In the genomic region with DNA sequence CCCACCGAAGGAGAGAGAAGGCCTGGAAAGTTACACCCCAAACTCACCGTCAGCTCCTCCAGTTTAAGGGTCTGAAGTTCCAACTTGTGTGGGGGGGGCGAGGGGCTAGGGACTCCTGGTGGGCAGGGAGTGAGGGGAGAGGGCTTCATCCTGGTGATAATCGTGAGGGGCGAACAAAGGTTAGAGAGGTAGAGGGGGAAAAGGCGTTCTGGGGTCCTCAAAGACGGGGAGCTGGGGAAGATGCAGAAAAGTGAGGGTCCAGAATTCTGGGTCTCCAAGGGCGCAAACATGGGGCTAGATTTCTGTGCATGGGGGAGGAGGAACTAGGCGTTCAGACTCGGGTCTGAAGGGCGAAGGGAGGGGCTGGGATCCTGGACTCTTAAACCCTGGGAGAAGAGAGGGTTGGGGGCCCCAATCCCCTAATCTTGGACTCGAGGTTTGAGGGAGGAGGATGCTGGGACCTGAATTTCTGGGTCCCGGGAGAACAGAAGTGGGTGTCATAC, we compare ENCODE assay signal across 8 cellular contexts. TPM values are rescaled to one million over a fixed set of nuclear protein-coding genes. Genes with fewer than 3 reads are reported as not detected.
A peak's percentile ranks its signal among the peaks of the same experiment; 100 is the strongest.
DNase-seq lines count a peak whose midpoint lies in the region; ATAC-seq and TF ChIP-seq lines count a peak whose summit lies in the region.

No MANE protein-coding gene starts in this region.

- intact Hi-C loops in posterior vena cava (cut with DNase I), result loop anchor here in 1 of 2 donors (1.0 kb wide), 1 partner anchor 16 kb away; no protein-coding TSS in a partner anchor

- peaks cover 2% of the 10 kb centered on the region for H3K36me3 Mint-ChIP-seq in progenitor cell of endocrine pancreas (ENCODE audit: insufficient read depth)

- H3K9me3 Mint-ChIP-seq in progenitor cell of endocrine pancreas (ENCODE audit: low read depth), result no peaks in the 10 kb centered on the region

- no peaks in the 10 kb centered on the region for H3K9me3 ChIP-seq in DND-41 (ENCODE audit: insufficient read depth, low read length, severe bottlenecking)
- H3K9me3 ChIP-seq in SJSA1 (replicated peaks), result no peaks in the 10 kb centered on the region
- H3K9me3 ChIP-seq in fibroblast of lung (ENCODE audit: control insufficient read depth, insufficient read depth, low read depth, low read length), result no peaks in the 10 kb centered on the region

- H3K9ac ChIP-seq in DND-41 (ENCODE audit: low read depth, low read length), result peak overlapping the region; percentile 86
- H3K9ac ChIP-seq in fibroblast of lung (ENCODE audit: insufficient read depth, low read length), result peak overlapping the region; percentile 36

- no peaks in the 10 kb centered on the region for H3K27me3 Mint-ChIP-seq in progenitor cell of endocrine pancreas

- DNase-seq in DND-41 (no peak), SJSA1 (ENCODE audit: low read depth in 1 of 2, low spot score in 2 of 2) (no peak), fibroblast of lung (ENCODE audit: low read depth in 2 of 2) (no peak), progenitor cell of endocrine pancreas (ENCODE audit: low spot score, unreplicated experiment) (no peak), posterior vena cava (ENCODE audit: low spot score) (no peak), NCI-H345 treated with DMSO at 0.1 percent for 48 hours (lab: John Stamatoyannopoulos, UW; ENCODE audit: unreplicated experiment) (no peak)

- peaks cover 16% of the 10 kb centered on the region for H3K4me1 Mint-ChIP-seq in progenitor cell of endocrine pancreas (ENCODE audit: low read depth)

- ATAC-seq in DND-41 (ENCODE audit: insufficient read depth, low read depth) (no peak), HG03457 (IDR thresholded peaks at IDR 0.05; ENCODE audit: unreplicated experiment) (no peak), HG03432 (IDR thresholded peaks at IDR 0.05; ENCODE audit: unreplicated experiment) (no peak)

- H3K4me2 ChIP-seq in DND-41 (ENCODE audit: insufficient read depth, low read length), result peak overlapping the region; percentile 83
- H3K4me2 ChIP-seq in fibroblast of lung (ENCODE audit: extremely low read depth, insufficient read depth, low read length), result peak overlapping the region; percentile 94

- H3K4me1 ChIP-seq in DND-41 (ENCODE audit: insufficient read depth, low read length) (peaks cover 23% of the 10 kb centered on the region), SJSA1 (replicated peaks) (peaks cover 15% of the 10 kb centered on the region), fibroblast of lung (ENCODE audit: control insufficient read depth, extremely low read depth, insufficient read depth, low read length) (peaks cover 11% of the 10 kb centered on the region)

- TF ChIP-seq CTCF in DND-41 (IDR thresholded peaks at IDR 0.05; ENCODE audit: borderline replicate concordance, extremely low read depth, low read length, poor library complexity, severe bottlenecking) (no peak), fibroblast of lung (conservative IDR thresholded peaks at IDR 0.05 in 1 of 2, IDR thresholded peaks at IDR 0.05 in 1 of 2; ENCODE audit: low read depth in 1 of 2, low read length in 2 of 2) (no peak), progenitor cell of endocrine pancreas (IDR thresholded peaks at IDR 0.05; ENCODE audit: unreplicated experiment) (no peak)

- H3K79me2 ChIP-seq in DND-41 (ENCODE audit: insufficient read depth, low read length) (peaks cover 14% of the 10 kb centered on the region), fibroblast of lung (ENCODE audit: control insufficient read depth, insufficient read depth, low read length) (no peaks in the 10 kb centered on the region)

- H3K36me3 ChIP-seq in DND-41 (ENCODE audit: insufficient read depth, low read length) (no peaks in the 10 kb centered on the region), SJSA1 (no peaks in the 10 kb centered on the region), fibroblast of lung (ENCODE audit: control insufficient read depth, insufficient read depth, low read length) (no peaks in the 10 kb centered on the region)

- H4K20me1 ChIP-seq in DND-41 (ENCODE audit: insufficient read depth, low read length) (no peaks in the 10 kb centered on the region), fibroblast of lung (ENCODE audit: control insufficient read depth, extremely low read depth, insufficient read depth, low read length) (no peaks in the 10 kb centered on the region)

- H3K27ac ChIP-seq in DND-41 (ENCODE audit: low read length) (peak overlapping the region; percentile 91), SJSA1 (peak overlapping the region; percentile 47), fibroblast of lung (ENCODE audit: insufficient read depth, low read length) (peak overlapping the region; percentile 67)

- peak overlapping the region; percentile 80 for H3K4me3 Mint-ChIP-seq in progenitor cell of endocrine pancreas (ENCODE audit: low read depth)

- H3K4me3 ChIP-seq in DND-41 (ENCODE audit: low read depth in 1 of 2, low read length in 2 of 2) (peak overlapping the region; percentile 59 to 73), SJSA1 (peak overlapping the region; percentile 57), fibroblast of lung (replicated peaks in 1 of 4; ENCODE audit: control extremely low read depth in 1 of 4, insufficient read depth in 1 of 4, low read depth in 3 of 4, low read length in 4 of 4) (peak overlapping the region; percentile 47 to 71 (median 60))

- H2AFZ ChIP-seq in DND-41 (ENCODE audit: low read depth, low read length) (peak overlapping the region; percentile 74), fibroblast of lung (ENCODE audit: low read length) (no peak overlapping the region)

- H3K27me3 ChIP-seq in DND-41 (ENCODE audit: insufficient read depth, low read length, poor library complexity) (no peaks in the 10 kb centered on the region), SJSA1 (replicated peaks) (no peaks in the 10 kb centered on the region), fibroblast of lung (ENCODE audit: control insufficient read depth, insufficient read depth, low read length) (no peaks in the 10 kb centered on the region)

- H3K27ac Mint-ChIP-seq in progenitor cell of endocrine pancreas, result peak overlapping the region; percentile 94

RNA-seq across cellular contexts. Expression of a gene that starts 4.7 kb away (rescaled TPM):
- total RNA-seq in SJSA1 (2014; rRNA removed; shearing (Covaris generic)), result 0.16 TPM in 1 of 2 replicates, not detected in the other
- total RNA-seq in fibroblast of lung, result 0.51 and 0.99 TPM in 2 replicates
- 0.84 and 1.8 TPM in 2 replicates for polyA plus RNA-seq in fibroblast of lung
- 2.9 and 6.0 TPM in 2 replicates for polyA plus RNA-seq in fibroblast of lung (2012)
- 6.6 and 14.4 TPM in 2 replicates for polyA minus RNA-seq in fibroblast of lung (ENCODE audit: low replicate concordance)
- total RNA-seq in progenitor cell of endocrine pancreas, result 2.0 and 2.1 TPM in 2 replicates
- total RNA-seq in posterior vena cava, result 1 to 10 TPM in 1 of 2 donors, under 1 TPM in 1; 0.90 to 1.1 TPM

RNA-seq across cellular contexts. Expression of a gene that starts 19.0 kb away (rescaled TPM):
- not detected in 2 replicates for total RNA-seq in SJSA1 (2014; rRNA removed; shearing (Covaris generic))
- under 0.01 TPM in 1 of 2 replicates, not detected in the other for total RNA-seq in fibroblast of lung
- not detected in 2 replicates for polyA plus RNA-seq in fibroblast of lung
- polyA plus RNA-seq in fibroblast of lung (2012), result 0.15 and 0.30 TPM in 2 replicates
- not detected in 2 replicates for polyA minus RNA-seq in fibroblast of lung (ENCODE audit: low replicate concordance)
- 1.4 and 2.4 TPM in 2 replicates for total RNA-seq in progenitor cell of endocrine pancreas
- not detected for total RNA-seq in posterior vena cava

RNA-seq across cellular contexts. Expression of a gene that starts 25.6 kb away (rescaled TPM):
- 0.21 and 0.53 TPM in 2 replicates for total RNA-seq in SJSA1 (2014; rRNA removed; shearing (Covaris generic))
- total RNA-seq in fibroblast of lung (0.99 and 1.5 TPM in 2 replicates), progenitor cell of endocrine pancreas (1.9 and 2.4 TPM in 2 replicates), posterior vena cava (10 to 100 TPM; 13.8 to 19.2 TPM)
- polyA plus RNA-seq in fibroblast of lung, result 1.2 and 1.6 TPM in 2 replicates
- polyA plus RNA-seq in fibroblast of lung (2012), result 1.3 and 1.5 TPM in 2 replicates
- polyA minus RNA-seq in fibroblast of lung (ENCODE audit: low replicate concordance), result 3.3 and 3.7 TPM in 2 replicates

RNA-seq across cellular contexts. Expression of a gene that starts 31.9 kb away (rescaled TPM):
- not detected in 2 replicates for total RNA-seq in SJSA1 (2014; rRNA removed; shearing (Covaris generic))
- not detected in 2 replicates for total RNA-seq in fibroblast of lung
- not detected in 2 replicates for polyA plus RNA-seq in fibroblast of lung
- not detected in 2 replicates for polyA plus RNA-seq in fibroblast of lung (2012)
- not detected in 2 replicates for polyA minus RNA-seq in fibroblast of lung (ENCODE audit: low replicate concordance)
- total RNA-seq in progenitor cell of endocrine pancreas, result 0.55 and 1.0 TPM in 2 replicates
- total RNA-seq in posterior vena cava, result under 1 TPM; 0.52 to 0.56 TPM

RNA-seq across cellular contexts. Expression of a gene that starts 37.6 kb away (rescaled TPM):
- not detected in 2 replicates for total RNA-seq in SJSA1 (2014; rRNA removed; shearing (Covaris generic))
- total RNA-seq in fibroblast of lung (under 0.01 and 0.17 TPM in 2 replicates), progenitor cell of endocrine pancreas (5.4 and 6.9 TPM in 2 replicates), posterior vena cava (1 to 10 TPM; 1.5 to 2.1 TPM)
- polyA plus RNA-seq in fibroblast of lung, result 0.02 and 0.06 TPM in 2 replicates
- 0.06 TPM in 1 of 2 replicates, not detected in the other for polyA plus RNA-seq in fibroblast of lung (2012)
- 0.07 TPM in 1 of 2 replicates, not detected in the other for polyA minus RNA-seq in fibroblast of lung (ENCODE audit: low replicate concordance)
